1 cellular context compared by ENCODE assay signal in the genomic region with DNA sequence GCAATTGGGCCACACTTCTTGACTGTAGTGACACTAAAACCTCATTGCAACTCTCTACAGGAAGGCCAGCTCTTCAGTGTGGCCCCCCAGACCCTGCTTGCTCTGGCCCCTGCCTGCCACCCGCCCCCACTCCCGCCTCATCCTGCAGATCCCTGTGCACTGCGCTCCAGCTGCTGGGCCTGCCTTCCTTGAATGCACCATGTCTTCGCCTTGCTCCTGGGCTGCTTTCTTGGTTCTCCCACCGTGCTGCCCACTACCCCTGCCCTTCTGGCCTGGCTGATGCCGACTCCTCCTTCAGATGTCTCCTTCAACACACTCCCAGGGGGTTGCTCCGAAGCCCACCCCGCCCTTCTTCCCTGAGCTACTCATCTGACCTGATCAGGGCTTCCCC.
TF ChIP-seq lines count a peak whose summit lies in the region.

No MANE protein-coding gene starts in this region.

TF ChIP-seq in SK-N-SH, 30 proteins besides CTCF, POLR2A, EP300 and RAD21 (continued from another document):
- TF ChIP-seq, protein P1, sequence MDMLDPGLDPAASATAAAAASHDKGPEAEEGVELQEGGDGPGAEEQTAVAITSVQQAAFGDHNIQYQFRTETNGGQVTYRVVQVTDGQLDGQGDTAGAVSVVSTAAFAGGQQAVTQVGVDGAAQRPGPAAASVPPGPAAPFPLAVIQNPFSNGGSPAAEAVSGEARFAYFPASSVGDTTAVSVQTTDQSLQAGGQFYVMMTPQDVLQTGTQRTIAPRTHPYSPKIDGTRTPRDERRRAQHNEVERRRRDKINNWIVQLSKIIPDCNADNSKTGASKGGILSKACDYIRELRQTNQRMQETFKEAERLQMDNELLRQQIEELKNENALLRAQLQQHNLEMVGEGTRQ (IDR thresholded peaks at IDR 0.05; ENCODE audit: borderline replicate concordance, low read depth, low read length): no peak
- TF ChIP-seq, protein P2, sequence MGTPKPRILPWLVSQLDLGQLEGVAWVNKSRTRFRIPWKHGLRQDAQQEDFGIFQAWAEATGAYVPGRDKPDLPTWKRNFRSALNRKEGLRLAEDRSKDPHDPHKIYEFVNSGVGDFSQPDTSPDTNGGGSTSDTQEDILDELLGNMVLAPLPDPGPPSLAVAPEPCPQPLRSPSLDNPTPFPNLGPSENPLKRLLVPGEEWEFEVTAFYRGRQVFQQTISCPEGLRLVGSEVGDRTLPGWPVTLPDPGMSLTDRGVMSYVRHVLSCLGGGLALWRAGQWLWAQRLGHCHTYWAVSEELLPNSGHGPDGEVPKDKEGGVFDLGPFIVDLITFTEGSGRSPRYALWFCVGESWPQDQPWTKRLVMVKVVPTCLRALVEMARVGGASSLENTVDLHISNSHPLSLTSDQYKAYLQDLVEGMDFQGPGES (IDR thresholded peaks at IDR 0.05; ENCODE audit: low read depth, low read length): no peak
- TF ChIP-seq CHD2 (IDR thresholded peaks at IDR 0.05; ENCODE audit: low read length, partially characterized antibody): no peak
- no peak for TF ChIP-seq ELF1 (IDR thresholded peaks at IDR 0.05)
- TF ChIP-seq NFIC (IDR thresholded peaks at IDR 0.05; ENCODE audit: borderline replicate concordance): no peak
- TF ChIP-seq TCF12 (IDR thresholded peaks at IDR 0.05): no peak
- no peak for TF ChIP-seq FOSL2 (IDR thresholded peaks at IDR 0.05; ENCODE audit: borderline replicate concordance, low read depth)
- no peak for TF ChIP-seq GABPA (IDR thresholded peaks at IDR 0.05; ENCODE audit: low read depth)
- TF ChIP-seq, protein P3, sequence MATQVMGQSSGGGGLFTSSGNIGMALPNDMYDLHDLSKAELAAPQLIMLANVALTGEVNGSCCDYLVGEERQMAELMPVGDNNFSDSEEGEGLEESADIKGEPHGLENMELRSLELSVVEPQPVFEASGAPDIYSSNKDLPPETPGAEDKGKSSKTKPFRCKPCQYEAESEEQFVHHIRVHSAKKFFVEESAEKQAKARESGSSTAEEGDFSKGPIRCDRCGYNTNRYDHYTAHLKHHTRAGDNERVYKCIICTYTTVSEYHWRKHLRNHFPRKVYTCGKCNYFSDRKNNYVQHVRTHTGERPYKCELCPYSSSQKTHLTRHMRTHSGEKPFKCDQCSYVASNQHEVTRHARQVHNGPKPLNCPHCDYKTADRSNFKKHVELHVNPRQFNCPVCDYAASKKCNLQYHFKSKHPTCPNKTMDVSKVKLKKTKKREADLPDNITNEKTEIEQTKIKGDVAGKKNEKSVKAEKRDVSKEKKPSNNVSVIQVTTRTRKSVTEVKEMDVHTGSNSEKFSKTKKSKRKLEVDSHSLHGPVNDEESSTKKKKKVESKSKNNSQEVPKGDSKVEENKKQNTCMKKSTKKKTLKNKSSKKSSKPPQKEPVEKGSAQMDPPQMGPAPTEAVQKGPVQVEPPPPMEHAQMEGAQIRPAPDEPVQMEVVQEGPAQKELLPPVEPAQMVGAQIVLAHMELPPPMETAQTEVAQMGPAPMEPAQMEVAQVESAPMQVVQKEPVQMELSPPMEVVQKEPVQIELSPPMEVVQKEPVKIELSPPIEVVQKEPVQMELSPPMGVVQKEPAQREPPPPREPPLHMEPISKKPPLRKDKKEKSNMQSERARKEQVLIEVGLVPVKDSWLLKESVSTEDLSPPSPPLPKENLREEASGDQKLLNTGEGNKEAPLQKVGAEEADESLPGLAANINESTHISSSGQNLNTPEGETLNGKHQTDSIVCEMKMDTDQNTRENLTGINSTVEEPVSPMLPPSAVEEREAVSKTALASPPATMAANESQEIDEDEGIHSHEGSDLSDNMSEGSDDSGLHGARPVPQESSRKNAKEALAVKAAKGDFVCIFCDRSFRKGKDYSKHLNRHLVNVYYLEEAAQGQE (IDR thresholded peaks at IDR 0.05; ENCODE audit: low read depth, low read length): no peak
- no peak for TF ChIP-seq FOXM1 (IDR thresholded peaks at IDR 0.05; ENCODE audit: low read depth)
- no peak for TF ChIP-seq RCOR1 (IDR thresholded peaks at IDR 0.05; ENCODE audit: low read length)
- TF ChIP-seq RXRA (IDR thresholded peaks at IDR 0.05; ENCODE audit: borderline replicate concordance, low read depth): no peak
- no peak for TF ChIP-seq MXI1 (IDR thresholded peaks at IDR 0.05; ENCODE audit: low read depth, low read length)
